ENCODE assay signal across 11 cellular contexts in the genomic region with DNA sequence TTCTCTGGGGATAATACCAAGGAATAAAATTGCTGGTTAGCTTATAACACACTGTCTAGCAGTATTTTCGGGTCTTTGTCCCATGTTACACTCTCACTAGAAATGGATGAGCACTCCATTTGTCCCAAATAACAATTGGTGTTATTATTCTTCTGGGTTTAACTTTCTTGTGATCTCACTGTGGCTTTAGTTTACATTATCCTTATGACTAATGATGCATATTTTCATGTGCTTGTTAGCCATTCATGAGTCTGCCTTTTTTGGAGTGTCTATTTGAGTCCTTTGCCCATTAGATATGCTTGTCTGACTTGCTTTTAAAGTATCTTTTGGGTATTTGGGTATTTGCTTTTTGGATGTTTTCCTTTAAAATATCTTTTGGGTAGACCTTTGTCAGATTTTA.
"Had no signal": no experiment of that assay in that cellular context is flagged by ENCODE, and none has a peak within 500 bp of the region (broad histone marks: within the 10 kb centered on the region; RNA-seq: fewer than 3 reads in every experiment).

No MANE protein-coding gene starts in this region.

- FAIRE-seq: urothelium cell line had no signal

- H3K36me3 Mint-ChIP-seq: naive B cell had no signal

- H3K27me3 ChIP-seq: esophagus squamous epithelium, thyroid gland had no signal

- ATAC-seq: lower lobe of right lung had no signal

- H3K4me1 Mint-ChIP-seq: activated B cell treated with CpG ODN at 0.5 μM for 24 hours, naive B cell had no signal

- DNase-seq: activated B cell treated with CpG ODN at 0.5 μM for 24 hours; activated naive CD4-positive, alpha-beta T cell treated with anti-CD3 and anti-CD28 coated beads, Interleukin-2, amount 50 U/mL, for 16 hours; esophagus squamous epithelium; hippocampal formation; lower lobe of right lung; naive B cell; retina; stimulated activated CD4-positive, alpha-beta T cell treated with anti-CD3 and anti-CD28 coated beads, Interleukin-15, amount 100 ng/mL, for 24 hours; thyroid gland had no signal

- H3K36me3 ChIP-seq: esophagus squamous epithelium, lower lobe of right lung, thyroid gland had no signal

- H3K4me3 ChIP-seq: esophagus squamous epithelium, lower lobe of right lung, thyroid gland had no signal

- H3K4me3 Mint-ChIP-seq: activated B cell treated with CpG ODN at 0.5 μM for 24 hours; naive B cell; T-helper 1 cell treated with Interleukin-12 subunit alpha and Interleukin-12 subunit beta and Interleukin-4 antibody, amounts not matched to agents 30 μg/mL and 1 μg/mL, for 36 hours had no signal

- H3K9me3 Mint-ChIP-seq: activated B cell treated with CpG ODN at 0.5 μM for 24 hours; T-helper 1 cell treated with Interleukin-12 subunit alpha and Interleukin-12 subunit beta and Interleukin-4 antibody, amounts not matched to agents 30 μg/mL and 1 μg/mL, for 36 hours had no signal

- H3K27ac Mint-ChIP-seq: activated B cell treated with CpG ODN at 0.5 μM for 24 hours; naive B cell; T-helper 1 cell treated with Interleukin-12 subunit alpha and Interleukin-12 subunit beta and Interleukin-4 antibody, amounts not matched to agents 30 μg/mL and 1 μg/mL, for 36 hours had no signal

- H3K27me3 Mint-ChIP-seq: activated B cell treated with CpG ODN at 0.5 μM for 24 hours, naive B cell had no signal
